1 cellular context compared by ENCODE assay signal in genomic region chr11:116772443-116773202, GRCh38.
TF ChIP-seq lines count a peak whose summit lies in the region.

BUD13 (minus strand) TSS chr11:116772987; CDS start chr11:116772964, 23 bp downstream.

TF ChIP-seq in HEK293, 187 proteins besides CTCF, POLR2A, EP300 and RAD21 (continued from another document and continues in another):
- TF ChIP-seq, protein P1, sequence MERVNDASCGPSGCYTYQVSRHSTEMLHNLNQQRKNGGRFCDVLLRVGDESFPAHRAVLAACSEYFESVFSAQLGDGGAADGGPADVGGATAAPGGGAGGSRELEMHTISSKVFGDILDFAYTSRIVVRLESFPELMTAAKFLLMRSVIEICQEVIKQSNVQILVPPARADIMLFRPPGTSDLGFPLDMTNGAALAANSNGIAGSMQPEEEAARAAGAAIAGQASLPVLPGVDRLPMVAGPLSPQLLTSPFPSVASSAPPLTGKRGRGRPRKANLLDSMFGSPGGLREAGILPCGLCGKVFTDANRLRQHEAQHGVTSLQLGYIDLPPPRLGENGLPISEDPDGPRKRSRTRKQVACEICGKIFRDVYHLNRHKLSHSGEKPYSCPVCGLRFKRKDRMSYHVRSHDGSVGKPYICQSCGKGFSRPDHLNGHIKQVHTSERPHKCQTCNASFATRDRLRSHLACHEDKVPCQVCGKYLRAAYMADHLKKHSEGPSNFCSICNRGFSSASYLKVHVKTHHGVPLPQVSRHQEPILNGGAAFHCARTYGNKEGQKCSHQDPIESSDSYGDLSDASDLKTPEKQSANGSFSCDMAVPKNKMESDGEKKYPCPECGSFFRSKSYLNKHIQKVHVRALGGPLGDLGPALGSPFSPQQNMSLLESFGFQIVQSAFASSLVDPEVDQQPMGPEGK (tag by site-specific recombination; IDR thresholded peaks at IDR 0.05), result peak; percentile 88
- TF ChIP-seq, protein P2, sequence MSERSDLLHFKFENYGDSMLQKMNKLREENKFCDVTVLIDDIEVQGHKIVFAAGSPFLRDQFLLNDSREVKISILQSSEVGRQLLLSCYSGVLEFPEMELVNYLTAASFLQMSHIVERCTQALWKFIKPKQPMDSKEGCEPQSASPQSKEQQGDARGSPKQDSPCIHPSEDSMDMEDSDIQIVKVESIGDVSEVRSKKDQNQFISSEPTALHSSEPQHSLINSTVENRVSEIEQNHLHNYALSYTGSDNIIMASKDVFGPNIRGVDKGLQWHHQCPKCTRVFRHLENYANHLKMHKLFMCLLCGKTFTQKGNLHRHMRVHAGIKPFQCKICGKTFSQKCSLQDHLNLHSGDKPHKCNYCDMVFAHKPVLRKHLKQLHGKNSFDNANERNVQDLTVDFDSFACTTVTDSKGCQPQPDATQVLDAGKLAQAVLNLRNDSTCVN (tag by site-specific recombination; optimal IDR thresholded peaks at IDR 0.05), result peak; percentile 73
- TF ChIP-seq ZNF660 (tag by site-specific recombination; IDR thresholded peaks at IDR 0.05) (peak; percentile 35; the same call in 1 of the 2 replicates), ZEB2 (tag by site-specific recombination; IDR thresholded peaks at IDR 0.05) (peak; percentile 85), ZNF544 (tag by site-specific recombination; IDR thresholded peaks at IDR 0.05) (no peak), ZSCAN30 (tag by site-specific recombination; IDR thresholded peaks at IDR 0.05) (peak; percentile 70), SP3 (tag by site-specific recombination; IDR thresholded peaks at IDR 0.05) (peak; percentile 89), ZBTB21 (tag by site-specific recombination; IDR thresholded peaks at IDR 0.05) (peak; percentile 30; the same call in 1 of the 2 replicates), ZBTB7A (tag by site-specific recombination; IDR thresholded peaks at IDR 0.05; ENCODE audit: low read depth) (peak; percentile 68; the same call in 1 of the 2 replicates), REPIN1 (tag by site-specific recombination; IDR thresholded peaks at IDR 0.05; ENCODE audit: low read depth) (0 out of 2 replicates have a peak, but pooled peaks have one; percentile 59), ZNF76 (tag by site-specific recombination; IDR thresholded peaks at IDR 0.05; ENCODE audit: borderline replicate concordance, low read depth) (peak; percentile 69; the same call in 1 of the 2 replicates), ZNF341 (tag by site-specific recombination; IDR thresholded peaks at IDR 0.05; ENCODE audit: low read depth) (peak; percentile 53), MZF1 (tag by site-specific recombination; IDR thresholded peaks at IDR 0.05; ENCODE audit: borderline replicate concordance) (no peak), BCL11B (tag by site-specific recombination; IDR thresholded peaks at IDR 0.05; ENCODE audit: low read depth) (0 out of 2 replicates have a peak, but pooled peaks have one; percentile 19), SCRT2 (tag by site-specific recombination; IDR thresholded peaks at IDR 0.05) (0 out of 2 replicates have a peak, but pooled peaks have one; percentile 21), INSM2 (tag by site-specific recombination; IDR thresholded peaks at IDR 0.05) (peak; percentile 63), ZNF426 (tag by site-specific recombination; IDR thresholded peaks at IDR 0.05) (no peak), ZBTB48 (tag by site-specific recombination; IDR thresholded peaks at IDR 0.05) (0 out of 2 replicates have a peak, but pooled peaks have one; percentile 39), ZNF707 (tag by site-specific recombination; IDR thresholded peaks at IDR 0.05) (no peak), ZNF146 (tag by site-specific recombination; IDR thresholded peaks at IDR 0.05) (0 out of 2 replicates have a peak, but pooled peaks have one; percentile 2), ZNF394 (tag by site-specific recombination; IDR thresholded peaks at IDR 0.05; ENCODE audit: borderline replicate concordance) (peak; percentile 41; the same call in 1 of the 2 replicates), ZNF423 (tag by site-specific recombination; IDR thresholded peaks at IDR 0.05) (no peak), ZNF449 (tag by site-specific recombination; IDR thresholded peaks at IDR 0.05) (no peak), ZNF175 (tag by site-specific recombination; IDR thresholded peaks at IDR 0.05) (no peak), YY2 (tag by site-specific recombination; IDR thresholded peaks at IDR 0.05) (peak; percentile 91), ZNF366 (tag by site-specific recombination; conservative IDR thresholded peaks at IDR 0.05) (no peak), PRDM1 (tag by site-specific recombination; IDR thresholded peaks at IDR 0.05) (no peak), ZBTB8A (tag by site-specific recombination; IDR thresholded peaks at IDR 0.05) (no peak), ZNF266 (tag by site-specific recombination; IDR thresholded peaks at IDR 0.05; ENCODE audit: low read depth) (no peak), KLF8 (tag by site-specific recombination; IDR thresholded peaks at IDR 0.05) (peak; percentile 94), ZFP37 (tag by site-specific recombination; IDR thresholded peaks at IDR 0.05) (peak; percentile 70; the same call in 1 of the 2 replicates), GLIS2 (tag by site-specific recombination; IDR thresholded peaks at IDR 0.05) (peak; percentile 67), ZNF629 (tag by site-specific recombination; IDR thresholded peaks at IDR 0.05) (peak; percentile 65; the same call in 1 of the 2 replicates), HOXA7 (CRISPR knock-in tag; IDR thresholded peaks at IDR 0.05; ENCODE audit: borderline replicate concordance) (no peak), ZFHX2 (tag by site-specific recombination; conservative IDR thresholded peaks at IDR 0.05) (peak; percentile 69), SP2 (tag by site-specific recombination; IDR thresholded peaks at IDR 0.05) (peak; percentile 69), YY1 (tag by site-specific recombination; IDR thresholded peaks at IDR 0.05) (peak; percentile 94)
- TF ChIP-seq, protein P3, sequence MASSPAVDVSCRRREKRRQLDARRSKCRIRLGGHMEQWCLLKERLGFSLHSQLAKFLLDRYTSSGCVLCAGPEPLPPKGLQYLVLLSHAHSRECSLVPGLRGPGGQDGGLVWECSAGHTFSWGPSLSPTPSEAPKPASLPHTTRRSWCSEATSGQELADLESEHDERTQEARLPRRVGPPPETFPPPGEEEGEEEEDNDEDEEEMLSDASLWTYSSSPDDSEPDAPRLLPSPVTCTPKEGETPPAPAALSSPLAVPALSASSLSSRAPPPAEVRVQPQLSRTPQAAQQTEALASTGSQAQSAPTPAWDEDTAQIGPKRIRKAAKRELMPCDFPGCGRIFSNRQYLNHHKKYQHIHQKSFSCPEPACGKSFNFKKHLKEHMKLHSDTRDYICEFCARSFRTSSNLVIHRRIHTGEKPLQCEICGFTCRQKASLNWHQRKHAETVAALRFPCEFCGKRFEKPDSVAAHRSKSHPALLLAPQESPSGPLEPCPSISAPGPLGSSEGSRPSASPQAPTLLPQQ (tag by site-specific recombination; IDR thresholded peaks at IDR 0.05), result peak; percentile 62
- TF ChIP-seq, protein P4, sequence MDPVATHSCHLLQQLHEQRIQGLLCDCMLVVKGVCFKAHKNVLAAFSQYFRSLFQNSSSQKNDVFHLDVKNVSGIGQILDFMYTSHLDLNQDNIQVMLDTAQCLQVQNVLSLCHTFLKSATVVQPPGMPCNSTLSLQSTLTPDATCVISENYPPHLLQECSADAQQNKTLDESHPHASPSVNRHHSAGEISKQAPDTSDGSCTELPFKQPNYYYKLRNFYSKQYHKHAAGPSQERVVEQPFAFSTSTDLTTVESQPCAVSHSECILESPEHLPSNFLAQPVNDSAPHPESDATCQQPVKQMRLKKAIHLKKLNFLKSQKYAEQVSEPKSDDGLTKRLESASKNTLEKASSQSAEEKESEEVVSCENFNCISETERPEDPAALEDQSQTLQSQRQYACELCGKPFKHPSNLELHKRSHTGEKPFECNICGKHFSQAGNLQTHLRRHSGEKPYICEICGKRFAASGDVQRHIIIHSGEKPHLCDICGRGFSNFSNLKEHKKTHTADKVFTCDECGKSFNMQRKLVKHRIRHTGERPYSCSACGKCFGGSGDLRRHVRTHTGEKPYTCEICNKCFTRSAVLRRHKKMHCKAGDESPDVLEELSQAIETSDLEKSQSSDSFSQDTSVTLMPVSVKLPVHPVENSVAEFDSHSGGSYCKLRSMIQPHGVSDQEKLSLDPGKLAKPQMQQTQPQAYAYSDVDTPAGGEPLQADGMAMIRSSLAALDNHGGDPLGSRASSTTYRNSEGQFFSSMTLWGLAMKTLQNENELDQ (tag by site-specific recombination; IDR thresholded peaks at IDR 0.05; ENCODE audit: low read depth), result no peak
- TF ChIP-seq, protein P5, sequence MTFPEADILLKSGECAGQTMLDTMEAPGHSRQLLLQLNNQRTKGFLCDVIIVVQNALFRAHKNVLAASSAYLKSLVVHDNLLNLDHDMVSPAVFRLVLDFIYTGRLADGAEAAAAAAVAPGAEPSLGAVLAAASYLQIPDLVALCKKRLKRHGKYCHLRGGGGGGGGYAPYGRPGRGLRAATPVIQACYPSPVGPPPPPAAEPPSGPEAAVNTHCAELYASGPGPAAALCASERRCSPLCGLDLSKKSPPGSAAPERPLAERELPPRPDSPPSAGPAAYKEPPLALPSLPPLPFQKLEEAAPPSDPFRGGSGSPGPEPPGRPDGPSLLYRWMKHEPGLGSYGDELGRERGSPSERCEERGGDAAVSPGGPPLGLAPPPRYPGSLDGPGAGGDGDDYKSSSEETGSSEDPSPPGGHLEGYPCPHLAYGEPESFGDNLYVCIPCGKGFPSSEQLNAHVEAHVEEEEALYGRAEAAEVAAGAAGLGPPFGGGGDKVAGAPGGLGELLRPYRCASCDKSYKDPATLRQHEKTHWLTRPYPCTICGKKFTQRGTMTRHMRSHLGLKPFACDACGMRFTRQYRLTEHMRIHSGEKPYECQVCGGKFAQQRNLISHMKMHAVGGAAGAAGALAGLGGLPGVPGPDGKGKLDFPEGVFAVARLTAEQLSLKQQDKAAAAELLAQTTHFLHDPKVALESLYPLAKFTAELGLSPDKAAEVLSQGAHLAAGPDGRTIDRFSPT (tag by site-specific recombination; IDR thresholded peaks at IDR 0.05), result peak; percentile 94
- TF ChIP-seq, protein P6, sequence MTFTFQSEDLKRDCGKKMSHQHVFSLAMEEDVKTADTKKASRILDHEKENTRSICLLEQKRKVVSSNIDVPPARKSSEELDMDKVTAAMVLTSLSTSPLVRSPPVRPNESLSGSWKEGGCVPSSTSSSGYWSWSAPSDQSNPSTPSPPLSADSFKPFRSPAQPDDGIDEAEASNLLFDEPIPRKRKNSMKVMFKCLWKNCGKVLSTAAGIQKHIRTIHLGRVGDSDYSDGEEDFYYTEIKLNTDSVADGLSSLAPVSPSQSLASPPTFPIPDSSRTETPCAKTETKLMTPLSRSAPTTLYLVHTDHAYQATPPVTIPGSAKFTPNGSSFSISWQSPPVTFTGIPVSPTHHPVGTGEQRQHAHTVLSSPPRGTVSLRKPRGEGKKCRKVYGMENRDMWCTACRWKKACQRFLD (tag by site-specific recombination; IDR thresholded peaks at IDR 0.05), result no peak
- TF ChIP-seq, protein P7, sequence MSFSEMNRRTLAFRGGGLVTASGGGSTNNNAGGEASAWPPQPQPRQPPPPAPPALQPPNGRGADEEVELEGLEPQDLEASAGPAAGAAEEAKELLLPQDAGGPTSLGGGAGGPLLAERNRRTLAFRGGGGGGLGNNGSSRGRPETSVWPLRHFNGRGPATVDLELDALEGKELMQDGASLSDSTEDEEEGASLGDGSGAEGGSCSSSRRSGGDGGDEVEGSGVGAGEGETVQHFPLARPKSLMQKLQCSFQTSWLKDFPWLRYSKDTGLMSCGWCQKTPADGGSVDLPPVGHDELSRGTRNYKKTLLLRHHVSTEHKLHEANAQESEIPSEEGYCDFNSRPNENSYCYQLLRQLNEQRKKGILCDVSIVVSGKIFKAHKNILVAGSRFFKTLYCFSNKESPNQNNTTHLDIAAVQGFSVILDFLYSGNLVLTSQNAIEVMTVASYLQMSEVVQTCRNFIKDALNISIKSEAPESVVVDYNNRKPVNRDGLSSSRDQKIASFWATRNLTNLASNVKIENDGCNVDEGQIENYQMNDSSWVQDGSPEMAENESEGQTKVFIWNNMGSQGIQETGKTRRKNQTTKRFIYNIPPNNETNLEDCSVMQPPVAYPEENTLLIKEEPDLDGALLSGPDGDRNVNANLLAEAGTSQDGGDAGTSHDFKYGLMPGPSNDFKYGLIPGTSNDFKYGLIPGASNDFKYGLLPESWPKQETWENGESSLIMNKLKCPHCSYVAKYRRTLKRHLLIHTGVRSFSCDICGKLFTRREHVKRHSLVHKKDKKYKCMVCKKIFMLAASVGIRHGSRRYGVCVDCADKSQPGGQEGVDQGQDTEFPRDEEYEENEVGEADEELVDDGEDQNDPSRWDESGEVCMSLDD (tag by site-specific recombination; IDR thresholded peaks at IDR 0.05), result 0 out of 2 replicates have a peak, but pooled peaks have one; percentile 25
- TF ChIP-seq, protein P8, sequence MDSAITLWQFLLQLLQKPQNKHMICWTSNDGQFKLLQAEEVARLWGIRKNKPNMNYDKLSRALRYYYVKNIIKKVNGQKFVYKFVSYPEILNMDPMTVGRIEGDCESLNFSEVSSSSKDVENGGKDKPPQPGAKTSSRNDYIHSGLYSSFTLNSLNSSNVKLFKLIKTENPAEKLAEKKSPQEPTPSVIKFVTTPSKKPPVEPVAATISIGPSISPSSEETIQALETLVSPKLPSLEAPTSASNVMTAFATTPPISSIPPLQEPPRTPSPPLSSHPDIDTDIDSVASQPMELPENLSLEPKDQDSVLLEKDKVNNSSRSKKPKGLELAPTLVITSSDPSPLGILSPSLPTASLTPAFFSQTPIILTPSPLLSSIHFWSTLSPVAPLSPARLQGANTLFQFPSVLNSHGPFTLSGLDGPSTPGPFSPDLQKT (IDR thresholded peaks at IDR 0.05; ENCODE audit: borderline replicate concordance, low read depth, low read length), result peak; percentile 41; the same call in 1 of the 2 replicates
- TF ChIP-seq, protein P9, sequence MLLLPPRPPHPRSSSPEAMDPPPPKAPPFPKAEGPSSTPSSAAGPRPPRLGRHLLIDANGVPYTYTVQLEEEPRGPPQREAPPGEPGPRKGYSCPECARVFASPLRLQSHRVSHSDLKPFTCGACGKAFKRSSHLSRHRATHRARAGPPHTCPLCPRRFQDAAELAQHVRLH (tag by site-specific recombination; IDR thresholded peaks at IDR 0.05), result 0 out of 2 replicates have a peak, but pooled peaks have one; percentile 63
